In the genomic region with DNA sequence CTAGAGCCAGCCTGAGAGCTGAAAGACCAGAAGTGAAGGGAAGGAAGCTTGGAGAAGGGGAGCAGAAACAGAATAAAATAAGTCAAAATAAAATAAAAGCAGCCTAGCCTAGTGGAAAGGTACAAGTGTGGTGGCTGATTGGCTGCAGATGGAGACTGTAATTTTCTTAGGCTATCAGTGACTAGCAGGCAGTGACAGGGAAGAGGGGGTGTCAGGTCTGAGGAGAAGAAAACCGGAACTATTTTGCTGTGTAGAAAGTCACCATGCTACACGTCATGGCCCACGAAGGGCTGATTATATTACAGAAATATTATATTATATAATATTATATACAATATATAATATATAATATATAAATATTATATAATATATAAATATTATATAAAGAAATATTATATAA, we compare ENCODE assay signal across 22 cellular contexts.
DNase-seq lines count a peak whose midpoint lies in the region; ATAC-seq, FAIRE-seq and TF ChIP-seq lines count a peak whose summit lies in the region.
"Had no signal": no experiment of that assay in that cellular context is flagged by ENCODE, and none has a peak within 500 bp of the region (broad histone marks: within the 10 kb centered on the region; RNA-seq: fewer than 3 reads in every experiment).

No MANE protein-coding gene starts in this region.

- no peak overlapping the region for H3K18ac ChIP-seq in H9 (ENCODE audit: insufficient read length, low read depth, low read length)

- H2AK5ac ChIP-seq in H9 (ENCODE audit: insufficient read length, low read length) = no peak overlapping the region

- H3K27ac Mint-ChIP-seq in H9 (peak overlapping the region in 2 of 3 experiments; percentile 4 to 80; a peak in 4 of 7 replicates), activated B cell treated with CpG ODN at 0.5 μM for 24 hours (peak overlapping the region; percentile 36)
- no peak overlapping the region for H3K27ac Mint-ChIP-seq in naive thymus-derived CD4-positive, alpha-beta T cell
- H3K27ac Mint-ChIP-seq: T-cell had no signal

- H3K23ac ChIP-seq in H9 (ENCODE audit: insufficient read length, low read depth, low read length) = no peak overlapping the region

- H3K4me3 ChIP-seq in pancreas (no peak overlapping the region), ascending aorta (no peak overlapping the region)
- no peak overlapping the region for H3K4me3 ChIP-seq in naive thymus-derived CD4-positive, alpha-beta T cell (ENCODE audit: low read length)
- H3K4me3 ChIP-seq: GM12878, SK-N-MC had no signal

- H3K14ac ChIP-seq in H9 (ENCODE audit: insufficient read depth, low read length) = no peak overlapping the region

- no peak overlapping the region for H2AFZ ChIP-seq in H9 (ENCODE audit: low read length)

- H3K4me1 Mint-ChIP-seq in H9 = peaks cover 67 to 70% of the 10 kb centered on the region in 2 experiments
- H3K4me1 Mint-ChIP-seq in activated B cell treated with CpG ODN at 0.5 μM for 24 hours = peaks cover 45% of the 10 kb centered on the region
- H3K4me1 Mint-ChIP-seq in naive thymus-derived CD4-positive, alpha-beta T cell = peaks cover 0 to 3% (median 0%) of the 10 kb centered on the region in 7 donors
- H3K4me1 Mint-ChIP-seq: T-cell had no signal

- POLR2A ChIA-PET in activated B cell treated with CpG ODN at 0.5 μM for 24 hours (lab: Charles Lee) = no interaction called here
- POLR2A ChIA-PET in naive thymus-derived CD4-positive, alpha-beta T cell (lab: Charles Lee) = no interaction called here

- intact Hi-C loops in activated B cell treated with CpG ODN at 0.5 μM for 24 hours (cut with micrococcal nuclease) = loop anchor here (1.0 to 5.0 kb wide), 3 partner anchors 43 to 182 kb away; no protein-coding TSS in a partner anchor
- intact Hi-C loops in pancreas (cut with DNase I) = no loop called here
- intact Hi-C loops in ascending aorta (cut with DNase I) = no loop called here
- intact Hi-C loops in naive thymus-derived CD4-positive, alpha-beta T cell (cut with micrococcal nuclease) = no loop called here

- no peak overlapping the region for H4K5ac ChIP-seq in H9 (ENCODE audit: insufficient read length, low read depth, low read length)

- no peak for TF ChIP-seq CTCF in H9 (conservative IDR thresholded peaks at IDR 0.05)
- TF ChIP-seq CTCF in activated B cell treated with CpG ODN at 0.5 μM for 24 hours (IDR thresholded peaks at IDR 0.05) = no peak
- TF ChIP-seq CTCF in pancreas (IDR thresholded peaks at IDR 0.05) = no peak
- no peak for TF ChIP-seq CTCF in ascending aorta (IDR thresholded peaks at IDR 0.05)

- H3K4me3 Mint-ChIP-seq in H9 (peak overlapping the region in 1 of 2 experiments; percentile 48; a peak in 3 of 5 replicates), activated B cell treated with CpG ODN at 0.5 μM for 24 hours (peak overlapping the region; percentile 6)
- H3K4me3 Mint-ChIP-seq in naive thymus-derived CD4-positive, alpha-beta T cell = no peak overlapping the region
- H3K4me3 Mint-ChIP-seq: CD4-positive, alpha-beta memory T cell; T-cell had no signal

- no peak overlapping the region for H4K8ac ChIP-seq in H9 (replicated peaks; ENCODE audit: insufficient read length, low read depth, low read length)

- no peak overlapping the region for H3K4ac ChIP-seq in H9 (ENCODE audit: low read depth, low read length)

- no peaks in the 10 kb centered on the region for H3K79me1 ChIP-seq in H9 (ENCODE audit: insufficient read depth, low read depth, low read length, poor library complexity, severe bottlenecking)

- H3K9me3 ChIP-seq in H9 (ENCODE audit: control insufficient read depth, low read depth, low read length) (no peaks in the 10 kb centered on the region), pancreas (no peaks in the 10 kb centered on the region), ascending aorta (no peaks in the 10 kb centered on the region)
- no peaks in the 10 kb centered on the region for H3K9me3 ChIP-seq in naive thymus-derived CD4-positive, alpha-beta T cell (ENCODE audit: control insufficient read depth in 2 of 3, low read length in 3 of 3)

- no peaks in the 10 kb centered on the region for H3K79me2 ChIP-seq in H9 (ENCODE audit: insufficient read depth, low read length)

- peak; percentile 48 for ATAC-seq in activated B cell treated with CpG ODN at 0.5 μM for 24 hours (ENCODE audit: low read depth)
- no peak for ATAC-seq in pancreas
- no peak for ATAC-seq in naive thymus-derived CD4-positive, alpha-beta T cell
- ATAC-seq: GM12878, HCT116, Panc1, T-cell had no signal

- H3K27me3 ChIP-seq in H9 (ENCODE audit: insufficient read depth, low read length) (peaks cover 2% of the 10 kb centered on the region; the same call in 1 of the 2 replicates), pancreas (peaks cover 0 to 9% (median 0%) of the 10 kb centered on the region in 4 donors), ascending aorta (no peaks in the 10 kb centered on the region)
- no peaks in the 10 kb centered on the region for H3K27me3 ChIP-seq in naive thymus-derived CD4-positive, alpha-beta T cell (ENCODE audit: control insufficient read depth in 2 of 2, insufficient read depth in 2 of 2, low read length in 2 of 2)

- H3K56ac ChIP-seq in H9 (ENCODE audit: insufficient read length, low read depth, low read length) = no peak overlapping the region

- H4K91ac ChIP-seq in H9 (ENCODE audit: insufficient read length, low read depth, low read length) = no peak overlapping the region

- H3K23me2 ChIP-seq in H9 (ENCODE audit: insufficient read length, low read depth, low read length, poor library complexity, severe bottlenecking) = peaks cover 4% of the 10 kb centered on the region

- CTCF ChIA-PET in activated B cell treated with CpG ODN at 0.5 μM for 24 hours (lab: Charles Lee) = interaction anchor here (0.6 kb wide), 1 partner anchor 249 kb away, joined by 3 read pairs; no protein-coding TSS in a partner anchor
- CTCF ChIA-PET in naive thymus-derived CD4-positive, alpha-beta T cell (lab: Charles Lee) = no interaction called here

- H2BK20ac ChIP-seq in H9 (ENCODE audit: low read depth, low read length, poor library complexity, severe bottlenecking) = no peak overlapping the region

- H3K27ac ChIP-seq in H9 (ENCODE audit: insufficient read length, low read depth, low read length) (no peak overlapping the region), pancreas (no peak overlapping the region), ascending aorta (no peak overlapping the region)
- H3K27ac ChIP-seq in naive thymus-derived CD4-positive, alpha-beta T cell (ENCODE audit: low read depth, low read length) = no peak overlapping the region
- H3K27ac ChIP-seq: SK-N-MC had no signal

- no peak overlapping the region for H3K4me2 ChIP-seq in H9 (ENCODE audit: insufficient read depth, insufficient read length, low read length)

- no peak for DNase-seq in H9
- DNase-seq in NOMO-1 treated with DMSO at 0.1 percent for 48 hours (lab: John Stamatoyannopoulos, UW; ENCODE audit: unreplicated experiment) = peak; percentile 80
- no peak for DNase-seq in activated B cell treated with CpG ODN at 0.5 μM for 24 hours
- DNase-seq in pancreas = no peak
- no peak for DNase-seq in ascending aorta (ENCODE audit: low spot score in 2 of 2)
- no peak for DNase-seq in NCI-H524 treated with DMSO at 0.1 percent for 48 hours (lab: John Stamatoyannopoulos, UW)
- no peak for DNase-seq in naive thymus-derived CD4-positive, alpha-beta T cell
- DNase-seq in NCI-H2196 (lab: John Stamatoyannopoulos, UW; ENCODE audit: unreplicated experiment) = no peak
- DNase-seq: CD4-positive, alpha-beta memory T cell; DND-41; KG1; NCI-H1092 treated with DMSO at 0.1 percent for 48 hours; NCI-H2107; NCI-H345; NCI-H526 treated with DMSO at 0.1 percent for 48 hours; Right ventricle myocardium superior; T-cell had no signal

- peak; percentile 49 for FAIRE-seq in pancreas (lab: Jason Lieb, UNC)
- FAIRE-seq: G401.6, GM12878 had no signal

- no peak overlapping the region for H2BK12ac ChIP-seq in H9 (ENCODE audit: insufficient read length, low read depth, low read length)

- H3K36me3 Mint-ChIP-seq in H9 (ENCODE audit: insufficient read depth in 1 of 3, low read depth in 3 of 3) (peaks cover 9 to 16% (median 11%) of the 10 kb centered on the region in 3 experiments), activated B cell treated with CpG ODN at 0.5 μM for 24 hours (ENCODE audit: low read depth) (no peaks in the 10 kb centered on the region)
- peaks cover 0 to 3% (median 0%) of the 10 kb centered on the region in 5 donors for H3K36me3 Mint-ChIP-seq in naive thymus-derived CD4-positive, alpha-beta T cell
- H3K36me3 Mint-ChIP-seq: CD4-positive, alpha-beta memory T cell; T-cell had no signal

- H2BK5ac ChIP-seq in H9 (ENCODE audit: insufficient read length, low read length) = no peak overlapping the region

- H3T11ph ChIP-seq in H9 (ENCODE audit: low read length) = no peak overlapping the region

- no peaks in the 10 kb centered on the region for H4K20me1 ChIP-seq in H9 (ENCODE audit: control insufficient read depth, insufficient read depth, insufficient read length)

- H3K4me1 ChIP-seq in H9 (ENCODE audit: insufficient read depth, low read length) = peaks cover 14% of the 10 kb centered on the region; the same call in 1 of the 2 replicates
- H3K4me1 ChIP-seq in pancreas = no peaks in the 10 kb centered on the region
- H3K4me1 ChIP-seq in ascending aorta = no peaks in the 10 kb centered on the region
- H3K4me1 ChIP-seq in naive thymus-derived CD4-positive, alpha-beta T cell (ENCODE audit: control insufficient read depth in 2 of 2, insufficient read depth in 2 of 2, low read length in 2 of 2) = no peaks in the 10 kb centered on the region

- H3K9ac ChIP-seq in H9 (ENCODE audit: extremely low read depth, insufficient read length, low read length) = no peak overlapping the region

- H2BK15ac ChIP-seq in H9 (ENCODE audit: low read depth, low read length) = no peak overlapping the region

- peaks cover 14 to 18% of the 10 kb centered on the region in 2 experiments for H3K9me3 Mint-ChIP-seq in H9
- peaks cover 2% of the 10 kb centered on the region for H3K9me3 Mint-ChIP-seq in activated B cell treated with CpG ODN at 0.5 μM for 24 hours
- peaks cover 0 to 17% (median 4%) of the 10 kb centered on the region in 11 donors for H3K9me3 Mint-ChIP-seq in naive thymus-derived CD4-positive, alpha-beta T cell

- H3K27me3 Mint-ChIP-seq in H9 (ENCODE audit: low read depth) = peaks cover 10% of the 10 kb centered on the region
- H3K27me3 Mint-ChIP-seq in activated B cell treated with CpG ODN at 0.5 μM for 24 hours = no peaks in the 10 kb centered on the region
- peaks cover 0 to 5% (median 0%) of the 10 kb centered on the region in 5 donors for H3K27me3 Mint-ChIP-seq in naive thymus-derived CD4-positive, alpha-beta T cell
- H3K27me3 Mint-ChIP-seq: CD4-positive, alpha-beta memory T cell; T-cell had no signal

- WGBS in H9 (ENCODE audit: extremely low coverage, insufficient read length, low lambda C conversion rate) = no CpG with 5 or more reads among the region's 3 CpGs
- 56 to 61% methylated on average over 3 of the region's 3 CpGs for WGBS in pancreas, 2 donors

- H3K36me3 ChIP-seq in pancreas (no peaks in the 10 kb centered on the region), ascending aorta (no peaks in the 10 kb centered on the region)
- H3K36me3 ChIP-seq in naive thymus-derived CD4-positive, alpha-beta T cell (ENCODE audit: control insufficient read depth in 2 of 3, insufficient read depth in 3 of 3, low read length in 3 of 3) = no peaks in the 10 kb centered on the region

- no peak overlapping the region for H2BK120ac ChIP-seq in H9 (ENCODE audit: low read depth, low read length, poor library complexity, severe bottlenecking)

Comparison
In these comparisons a context has a peak if more than half of its experiments do, and no peak if none do; other contexts are left out.
1. H3K27ac Mint-ChIP-seq: peak in H9 (2 of 3) and activated B cell treated with CpG ODN at 0.5 μM for 24 hours (single experiment); none in naive thymus-derived CD4-positive, alpha-beta T cell (0 of 9).